Comparison of ENCODE assay signal across 2 cellular contexts in genomic region chr20:22511943-22512910, GRCh38.
A peak's percentile ranks its signal among the peaks of the same experiment; 100 is the strongest.
TF ChIP-seq lines count a peak whose summit lies in the region.

No MANE protein-coding gene starts in this region.

TF ChIP-seq in GM23338, 12 proteins besides CTCF, POLR2A, EP300 and RAD21 (continued from another document):
- TF ChIP-seq ZNF114 (CRISPR knock-in tag; IDR thresholded peaks at IDR 0.05), result no peak
- TF ChIP-seq EZH2 (IDR thresholded peaks at IDR 0.05; ENCODE audit: low read depth, unreplicated experiment), result no peak
- no peak for TF ChIP-seq CREB1 (CRISPR knock-in tag; IDR thresholded peaks at IDR 0.05; ENCODE audit: low read depth)
- TF ChIP-seq REST (IDR thresholded peaks at IDR 0.05; ENCODE audit: unreplicated experiment), result no peak
- no peak for TF ChIP-seq JUNB (IDR thresholded peaks at IDR 0.05; ENCODE audit: unreplicated experiment)
- no peak for TF ChIP-seq STAT1 (IDR thresholded peaks at IDR 0.05; ENCODE audit: unreplicated experiment)
- no peak for TF ChIP-seq ZNF331 (CRISPR knock-in tag; IDR thresholded peaks at IDR 0.05; ENCODE audit: low read depth)

TF ChIP-seq in K562, 482 proteins besides CTCF, POLR2A, EP300 and RAD21 (continued from another document):
- TF ChIP-seq VEZF1 (CRISPR knock-in tag; IDR thresholded peaks at IDR 0.05) (peak; percentile 19; the same call in 1 of the 2 replicates), SMARCA4 (IDR thresholded peaks at IDR 0.05) (peak; percentile 33; the same call in 1 of the 2 replicates), CBFA2T2 (conservative IDR thresholded peaks at IDR 0.05) (peak; percentile 58), TEAD4 (IDR thresholded peaks at IDR 0.05; ENCODE audit: low read length) (0 out of 2 replicates have a peak, but pooled peaks have one; percentile 17), TEAD4 (CRISPR knock-in tag; IDR thresholded peaks at IDR 0.05; ENCODE audit: borderline replicate concordance) (no peak), CBFA2T3 (IDR thresholded peaks at IDR 0.05) (peak; percentile 70), GABPA (tag; conservative IDR thresholded peaks at IDR 0.05; ENCODE audit: low read depth) (no peak), ZBTB49 (CRISPR knock-in tag; IDR thresholded peaks at IDR 0.05; ENCODE audit: borderline replicate concordance) (no peak), ETS1 (conservative IDR thresholded peaks at IDR 0.05; ENCODE audit: control insufficient read depth, low read depth, low read length) (no peak), FOXM1 (IDR thresholded peaks at IDR 0.05; ENCODE audit: low read depth) (peak; percentile 28; the same call in 1 of the 2 replicates), FOXM1 (CRISPR knock-in tag; IDR thresholded peaks at IDR 0.05; ENCODE audit: low read depth) (no peak), ARID3A (IDR thresholded peaks at IDR 0.05; ENCODE audit: borderline replicate concordance, low read depth, low read length) (0 out of 2 replicates have a peak, but pooled peaks have one; percentile 27), STAG1 (CRISPR knock-in tag; IDR thresholded peaks at IDR 0.05; ENCODE audit: borderline replicate concordance) (no peak), RCOR1 (IDR thresholded peaks at IDR 0.05; ENCODE audit: borderline replicate concordance in 1 of 2, low read depth in 2 of 2, low read length in 2 of 2) (peak in 1 of 2 experiments; percentile 20; a peak in 1 of 4 replicates), LEF1 (IDR thresholded peaks at IDR 0.05) (0 out of 2 replicates have a peak, but pooled peaks have one; percentile 20), PHF21A (IDR thresholded peaks at IDR 0.05; ENCODE audit: borderline replicate concordance, low read depth) (no peak), FOSL1 (tag; conservative IDR thresholded peaks at IDR 0.05) (peak; percentile 42), ZNF707 (CRISPR knock-in tag; conservative IDR thresholded peaks at IDR 0.05) (no peak), JUND (IDR thresholded peaks at IDR 0.05; ENCODE audit: borderline replicate concordance, low read depth, low read length) (0 out of 2 replicates have a peak, but pooled peaks have one; percentile 12), JUND (tag; IDR thresholded peaks at IDR 0.05; ENCODE audit: borderline replicate concordance, low read depth, low read length) (no peak), PRDM10 (IDR thresholded peaks at IDR 0.05; ENCODE audit: partially characterized antibody) (no peak), NUFIP1 (IDR thresholded peaks at IDR 0.05; ENCODE audit: partially characterized antibody) (no peak), DPF2 (IDR thresholded peaks at IDR 0.05) (peak; percentile 45; the same call in 1 of the 2 replicates), HBP1 (CRISPR knock-in tag; IDR thresholded peaks at IDR 0.05) (no peak), SIN3B (IDR thresholded peaks at IDR 0.05; ENCODE audit: low read depth) (no peak)
